ENCODE assay signal across 15 cellular contexts in genomic region chr5:32507738-32508434, GRCh38.
DNase-seq lines count a peak whose midpoint lies in the region; ATAC-seq, FAIRE-seq and TF ChIP-seq lines count a peak whose summit lies in the region.
"Had no signal": no experiment of that assay in that cellular context is flagged by ENCODE, and none has a peak within 500 bp of the region (broad histone marks: within the 10 kb centered on the region; RNA-seq: fewer than 3 reads in every experiment).

No MANE protein-coding gene starts in this region.

- peak overlapping the region; percentile 93 for H3K27ac ChIP-seq in keratinocyte (ENCODE audit: control insufficient read depth, insufficient read depth, low read length)
- H3K27ac ChIP-seq: SK-N-MC had no signal

- H3K27me3 ChIP-seq in keratinocyte (ENCODE audit: control insufficient read depth, extremely low read depth, insufficient read depth, low read length) = no peaks in the 10 kb centered on the region

- in situ Hi-C loops in astrocyte of the spinal cord (cut with HindIII; ENCODE audit: low sequenced_read_pairs) = no loop called here

- FAIRE-seq in keratinocyte (lab: Jason Lieb, UNC) = peak; percentile 82

- H3K9ac ChIP-seq in keratinocyte (ENCODE audit: control insufficient read depth, extremely low read depth, insufficient read depth, low read length) = peak overlapping the region; percentile 60

- DNase-seq in A172 (ENCODE audit: low spot score) (peak; percentile 93), HFFc6 (peak; percentile 97), astrocyte of the spinal cord (ENCODE audit: low read depth, low spot score) (peak; percentile 69), keratinocyte (ENCODE audit: low read depth, low spot score) (no peak), NCI-H748 treated with DMSO at 0.1 percent for 48 hours (lab: John Stamatoyannopoulos, UW) (no peak), NCI-H748 (lab: John Stamatoyannopoulos, UW; ENCODE audit: unreplicated experiment) (no peak)
- DNase-seq in activated CD8-positive, alpha-beta memory T cell treated with anti-CD3 and anti-CD28 coated beads, Interleukin-2, amount 50 U/mL, for 48 hours = no peak
- DNase-seq: activated CD4-positive, alpha-beta T cell treated with anti-CD3 and anti-CD28 coated beads for 4 hours; activated naive CD4-positive, alpha-beta T cell treated with anti-CD3 and anti-CD28 coated beads for 36 hours; naive thymus-derived CD8-positive, alpha-beta T cell; NCI-H774; stimulated activated CD4-positive, alpha-beta T cell treated with anti-CD3 and anti-CD28 coated beads, Interleukin-15, amount 100 ng/mL, for 24 hours had no signal

- TF ChIP-seq CTCF in HFFc6 (IDR thresholded peaks at IDR 0.05) (no peak), astrocyte of the spinal cord (IDR thresholded peaks at IDR 0.05; ENCODE audit: low read depth, low read length) (no peak), keratinocyte (optimal IDR thresholded peaks at IDR 0.05 in 1 of 3, IDR thresholded peaks at IDR 0.05 in 1 of 3, conservative IDR thresholded peaks at IDR 0.05 in 1 of 3; ENCODE audit: extremely low read depth in 1 of 3, insufficient read depth in 2 of 3, low read length in 3 of 3) (no peak)

- no peak for ATAC-seq in HG03457 (IDR thresholded peaks at IDR 0.05; ENCODE audit: unreplicated experiment)
- ATAC-seq: naive thymus-derived CD8-positive, alpha-beta T cell; stimulated activated memory B cell treated with anti-CD40 and anti-IgM and Interleukin-4, amounts not matched to agents 10 μg/mL and 1 μg/mL and 100 μg/mL, for 72 hours had no signal

- peaks cover 41% of the 10 kb centered on the region for H3K4me1 ChIP-seq in keratinocyte (ENCODE audit: control insufficient read depth, extremely low read depth, insufficient read depth, low read length)

- peak overlapping the region; percentile 45 for H2AFZ ChIP-seq in keratinocyte (ENCODE audit: control insufficient read depth, low read length)

- H3K4me3 ChIP-seq in astrocyte of the spinal cord (ENCODE audit: low read depth, low read length) (no peak overlapping the region), keratinocyte (ENCODE audit: control insufficient read depth in 2 of 3, extremely low read depth in 1 of 3, insufficient read depth in 2 of 3, low read depth in 1 of 3, low read length in 3 of 3) (peak overlapping the region in 2 of 3 experiments; percentile 5 to 8)
- H3K4me3 ChIP-seq: SK-N-MC had no signal

- peak overlapping the region; percentile 76 for H3K4me2 ChIP-seq in keratinocyte (ENCODE audit: control insufficient read depth, extremely low read depth, insufficient read depth, low read depth, low read length)

- peak overlapping the region; percentile 72 for H3K4me3 Mint-ChIP-seq in HFFc6
- H3K4me3 Mint-ChIP-seq: activated naive CD4-positive, alpha-beta T cell treated with anti-CD3 and anti-CD28 coated beads for 36 hours; naive thymus-derived CD8-positive, alpha-beta T cell; stimulated activated memory B cell treated with anti-CD40 and anti-IgM and Interleukin-4, amounts not matched to agents 10 μg/mL and 1 μg/mL and 100 μg/mL, for 72 hours had no signal

- H3K9me3 Mint-ChIP-seq in HFFc6 = no peaks in the 10 kb centered on the region
- H3K9me3 Mint-ChIP-seq: activated naive CD4-positive, alpha-beta T cell treated with anti-CD3 and anti-CD28 coated beads for 36 hours; naive thymus-derived CD8-positive, alpha-beta T cell; stimulated activated memory B cell treated with anti-CD40 and anti-IgM and Interleukin-4, amounts not matched to agents 10 μg/mL and 1 μg/mL and 100 μg/mL, for 72 hours had no signal

- peak overlapping the region; percentile 83 for H3K27ac Mint-ChIP-seq in HFFc6
- H3K27ac Mint-ChIP-seq: activated naive CD4-positive, alpha-beta T cell treated with anti-CD3 and anti-CD28 coated beads for 36 hours; stimulated activated memory B cell treated with anti-CD40 and anti-IgM and Interleukin-4, amounts not matched to agents 10 μg/mL and 1 μg/mL and 100 μg/mL, for 72 hours had no signal

- peaks cover 64% of the 10 kb centered on the region for H3K4me1 Mint-ChIP-seq in HFFc6 (ENCODE audit: low read depth)

- dilution Hi-C loops in keratinocyte (cut with MboI; ENCODE audit: extremely low pct_ligation_motif_present, low sequenced_read_pairs) = no loop called here

- peaks cover 2% of the 10 kb centered on the region; the same call in 1 of the 2 replicates for H3K27me3 Mint-ChIP-seq in HFFc6 (ENCODE audit: insufficient read depth)

- no peaks in the 10 kb centered on the region for H3K79me2 ChIP-seq in keratinocyte (ENCODE audit: control insufficient read depth, insufficient read depth, low read length)

- no peaks in the 10 kb centered on the region for H3K9me1 ChIP-seq in keratinocyte (ENCODE audit: control insufficient read depth, extremely low read depth, insufficient read depth, low read length)

- H3K9me3 ChIP-seq in keratinocyte (ENCODE audit: control insufficient read depth, low read depth, low read length) = no peaks in the 10 kb centered on the region

- no peaks in the 10 kb centered on the region for H4K20me1 ChIP-seq in keratinocyte (ENCODE audit: control insufficient read depth, extremely low read depth, insufficient read depth, low read length)

- H3K36me3 ChIP-seq in keratinocyte (ENCODE audit: control insufficient read depth in 2 of 2, extremely low read depth in 1 of 2, insufficient read depth in 2 of 2, low read length in 2 of 2) = no peaks in the 10 kb centered on the region

- no peaks in the 10 kb centered on the region for H3K36me3 Mint-ChIP-seq in HFFc6 (ENCODE audit: low read depth)
- H3K36me3 Mint-ChIP-seq: naive thymus-derived CD8-positive, alpha-beta T cell; stimulated activated memory B cell treated with anti-CD40 and anti-IgM and Interleukin-4, amounts not matched to agents 10 μg/mL and 1 μg/mL and 100 μg/mL, for 72 hours had no signal

Comparison
In these comparisons a context has a peak if more than half of its experiments do, and no peak if none do; other contexts are left out.
1. DNase-seq: peak in A172 (single experiment), HFFc6 (single experiment) and astrocyte of the spinal cord (single experiment); none in keratinocyte (single experiment), activated CD8-positive, alpha-beta memory T cell treated with anti-CD3 and anti-CD28 coated beads, Interleukin-2, amount 50 U/mL, for 48 hours (single experiment), NCI-H748 treated with DMSO at 0.1 percent for 48 hours (single experiment) and NCI-H748 (single experiment).